Comparison of ENCODE assay signal across 17 cellular contexts in genomic region chr1:206591236-206591635, GRCh38. TPM values are rescaled to one million over a fixed set of nuclear protein-coding genes. Genes with fewer than 3 reads are reported as not detected.
DNase-seq lines count a peak whose midpoint lies in the region; ATAC-seq lines count a peak whose summit lies in the region.
"Had no signal": no experiment of that assay in that cellular context is flagged by ENCODE, and none has a peak within 500 bp of the region (broad histone marks: within the 10 kb centered on the region; RNA-seq: fewer than 3 reads in every experiment).

No MANE protein-coding gene starts in this region.

- H3K9me3 Mint-ChIP-seq in activated naive CD4-positive, alpha-beta T cell treated with anti-CD3 and anti-CD28 coated beads, Interleukin-2, amount 10 ng/mL, durations not matched to agents 7 days and 5 days = no peaks in the 10 kb centered on the region
- no peaks in the 10 kb centered on the region for H3K9me3 Mint-ChIP-seq in activated T-helper 2 cell treated with anti-CD3 and anti-CD28 coated beads, Interferon-gamma antibody, Interleukin-2, Interleukin-4, amounts not matched to agents 10 μg/mL and 5 μg/mL and 100 μg/mL, durations not matched to agents 14 hours and 24 hours and 36 hours
- H3K9me3 Mint-ChIP-seq in stimulated activated naive B cell treated with anti-CD40 and anti-IgM and Interleukin-4, amounts not matched to agents 10 μg/mL and 1 μg/mL and 100 μg/mL, for 72 hours = no peaks in the 10 kb centered on the region

- peaks cover 61% of the 10 kb centered on the region for H3K4me1 Mint-ChIP-seq in activated naive CD4-positive, alpha-beta T cell treated with anti-CD3 and anti-CD28 coated beads, Interleukin-2, amount 10 ng/mL, durations not matched to agents 7 days and 5 days
- H3K4me1 Mint-ChIP-seq in activated T-helper 2 cell treated with anti-CD3 and anti-CD28 coated beads, Interferon-gamma antibody, Interleukin-2, Interleukin-4, amounts not matched to agents 10 μg/mL and 5 μg/mL and 100 μg/mL, durations not matched to agents 14 hours and 24 hours and 36 hours (ENCODE audit: low read depth) = peaks cover 59% of the 10 kb centered on the region
- peaks cover 20 to 33% of the 10 kb centered on the region in 2 donors for H3K4me1 Mint-ChIP-seq in stimulated activated naive B cell treated with anti-CD40 and anti-IgM and Interleukin-4, amounts not matched to agents 10 μg/mL and 1 μg/mL and 100 μg/mL, for 72 hours

- no peak for DNase-seq in activated naive CD4-positive, alpha-beta T cell treated with anti-CD3 and anti-CD28 coated beads, Interleukin-2, amount 10 ng/mL, durations not matched to agents 7 days and 5 days
- DNase-seq in activated naive CD4-positive, alpha-beta T cell treated with Interleukin-2 at 50 U/mL for 16 hours = no peak
- DNase-seq in activated T-helper 2 cell treated with anti-CD3 and anti-CD28 coated beads, Interferon-gamma antibody, Interleukin-2, Interleukin-4, amounts not matched to agents 10 μg/mL and 5 μg/mL and 100 μg/mL, durations not matched to agents 14 hours and 24 hours and 36 hours (ENCODE audit: low spot score) = no peak
- peak; percentile 21 for DNase-seq in left kidney (ENCODE audit: low read depth, low spot score)
- no peak for DNase-seq in stimulated activated naive B cell treated with anti-CD40 and anti-IgM and Interleukin-4, amounts not matched to agents 10 μg/mL and 1 μg/mL and 100 μg/mL, for 72 hours
- no peak for DNase-seq in pons (ENCODE audit: low spot score)
- DNase-seq in EL = no peak
- DNase-seq: brain microvascular endothelial cell, foreskin keratinocyte, lower lobe of right lung, NCI-H187, NCI-H446 treated with DMSO at 0.1 percent for 48 hours, OCI-M1, upper lobe of right lung had no signal

- peaks cover 75% of the 10 kb centered on the region for H3K36me3 Mint-ChIP-seq in activated naive CD4-positive, alpha-beta T cell treated with anti-CD3 and anti-CD28 coated beads, Interleukin-2, amount 10 ng/mL, durations not matched to agents 7 days and 5 days
- H3K36me3 Mint-ChIP-seq in activated T-helper 2 cell treated with anti-CD3 and anti-CD28 coated beads, Interferon-gamma antibody, Interleukin-2, Interleukin-4, amounts not matched to agents 10 μg/mL and 5 μg/mL and 100 μg/mL, durations not matched to agents 14 hours and 24 hours and 36 hours (ENCODE audit: low read depth) = peaks cover 86% of the 10 kb centered on the region
- peaks cover 33 to 74% of the 10 kb centered on the region in 2 donors for H3K36me3 Mint-ChIP-seq in stimulated activated naive B cell treated with anti-CD40 and anti-IgM and Interleukin-4, amounts not matched to agents 10 μg/mL and 1 μg/mL and 100 μg/mL, for 72 hours

- no peak for ATAC-seq in stimulated activated naive B cell treated with anti-CD40 and anti-IgM and Interleukin-4, amounts not matched to agents 10 μg/mL and 1 μg/mL and 100 μg/mL, for 72 hours (replicated peaks)
- ATAC-seq in GM21825 (IDR thresholded peaks at IDR 0.05; ENCODE audit: unreplicated experiment) = no peak
- ATAC-seq: activated CD4-positive, CD25-positive, alpha-beta regulatory T cell treated with anti-CD3 and anti-CD28 coated beads, Interleukin-2, amount 50 U/mL, for 24 hours; foreskin keratinocyte; lower lobe of right lung; sciatic nerve; upper lobe of right lung had no signal

- intact Hi-C loops in activated T-helper 2 cell treated with anti-CD3 and anti-CD28 coated beads, Interferon-gamma antibody, Interleukin-2, Interleukin-4, amounts not matched to agents 10 μg/mL and 5 μg/mL and 100 μg/mL, durations not matched to agents 14 hours and 24 hours and 36 hours (cut with micrococcal nuclease) = loop anchor here (2.0 kb wide), 2 partner anchors 16 to 46 kb away; no protein-coding TSS in a partner anchor

- no peak overlapping the region for H3K4me3 Mint-ChIP-seq in activated naive CD4-positive, alpha-beta T cell treated with anti-CD3 and anti-CD28 coated beads, Interleukin-2, amount 10 ng/mL, durations not matched to agents 7 days and 5 days
- H3K4me3 Mint-ChIP-seq in activated T-helper 2 cell treated with anti-CD3 and anti-CD28 coated beads, Interferon-gamma antibody, Interleukin-2, Interleukin-4, amounts not matched to agents 10 μg/mL and 5 μg/mL and 100 μg/mL, durations not matched to agents 14 hours and 24 hours and 36 hours (ENCODE audit: low read depth) = no peak overlapping the region
- H3K4me3 Mint-ChIP-seq in stimulated activated naive B cell treated with anti-CD40 and anti-IgM and Interleukin-4, amounts not matched to agents 10 μg/mL and 1 μg/mL and 100 μg/mL, for 72 hours = no peak overlapping the region

- H3K27me3 Mint-ChIP-seq in activated naive CD4-positive, alpha-beta T cell treated with anti-CD3 and anti-CD28 coated beads, Interleukin-2, amount 10 ng/mL, durations not matched to agents 7 days and 5 days = no peaks in the 10 kb centered on the region
- no peaks in the 10 kb centered on the region for H3K27me3 Mint-ChIP-seq in activated T-helper 2 cell treated with anti-CD3 and anti-CD28 coated beads, Interferon-gamma antibody, Interleukin-2, Interleukin-4, amounts not matched to agents 10 μg/mL and 5 μg/mL and 100 μg/mL, durations not matched to agents 14 hours and 24 hours and 36 hours (ENCODE audit: low read depth)
- H3K27me3 Mint-ChIP-seq in stimulated activated naive B cell treated with anti-CD40 and anti-IgM and Interleukin-4, amounts not matched to agents 10 μg/mL and 1 μg/mL and 100 μg/mL, for 72 hours = no peaks in the 10 kb centered on the region

- CTCF ChIA-PET in activated naive CD4-positive, alpha-beta T cell treated with anti-CD3 and anti-CD28 coated beads, Interleukin-2, amount 10 ng/mL, durations not matched to agents 7 days and 5 days (lab: Charles Lee) = interaction anchor here (0.8 to 3.1 kb wide), 15 partner anchors 9 to 85 kb away, joined by 3 to 20 read pairs (median 3); partner anchors contain the start of genes EIF2D and RASSF5

- H3K27ac Mint-ChIP-seq in activated naive CD4-positive, alpha-beta T cell treated with anti-CD3 and anti-CD28 coated beads, Interleukin-2, amount 10 ng/mL, durations not matched to agents 7 days and 5 days = peak overlapping the region; percentile 91
- H3K27ac Mint-ChIP-seq in activated T-helper 2 cell treated with anti-CD3 and anti-CD28 coated beads, Interferon-gamma antibody, Interleukin-2, Interleukin-4, amounts not matched to agents 10 μg/mL and 5 μg/mL and 100 μg/mL, durations not matched to agents 14 hours and 24 hours and 36 hours = peak overlapping the region; percentile 97
- H3K27ac Mint-ChIP-seq in stimulated activated naive B cell treated with anti-CD40 and anti-IgM and Interleukin-4, amounts not matched to agents 10 μg/mL and 1 μg/mL and 100 μg/mL, for 72 hours = peak overlapping the region; percentile 63

RNA-seq across cellular contexts. Expression of gene EIF2D, which starts 21.0 kb away (rescaled TPM):
- 72.7 and 73.3 TPM in 2 replicates for total RNA-seq in activated T-helper 2 cell treated with anti-CD3 and anti-CD28 coated beads, Interferon-gamma antibody, Interleukin-2, Interleukin-4, amounts not matched to agents 10 μg/mL and 5 μg/mL and 100 μg/mL, durations not matched to agents 14 hours and 24 hours and 36 hours

RNA-seq across cellular contexts. Expression of gene DYRK3, which starts 44.1 kb away (rescaled TPM):
- total RNA-seq in activated T-helper 2 cell treated with anti-CD3 and anti-CD28 coated beads, Interferon-gamma antibody, Interleukin-2, Interleukin-4, amounts not matched to agents 10 μg/mL and 5 μg/mL and 100 μg/mL, durations not matched to agents 14 hours and 24 hours and 36 hours = 12.1 and 13.0 TPM in 2 replicates
